ENCODE assay signal across 10 cellular contexts in the genomic region with DNA sequence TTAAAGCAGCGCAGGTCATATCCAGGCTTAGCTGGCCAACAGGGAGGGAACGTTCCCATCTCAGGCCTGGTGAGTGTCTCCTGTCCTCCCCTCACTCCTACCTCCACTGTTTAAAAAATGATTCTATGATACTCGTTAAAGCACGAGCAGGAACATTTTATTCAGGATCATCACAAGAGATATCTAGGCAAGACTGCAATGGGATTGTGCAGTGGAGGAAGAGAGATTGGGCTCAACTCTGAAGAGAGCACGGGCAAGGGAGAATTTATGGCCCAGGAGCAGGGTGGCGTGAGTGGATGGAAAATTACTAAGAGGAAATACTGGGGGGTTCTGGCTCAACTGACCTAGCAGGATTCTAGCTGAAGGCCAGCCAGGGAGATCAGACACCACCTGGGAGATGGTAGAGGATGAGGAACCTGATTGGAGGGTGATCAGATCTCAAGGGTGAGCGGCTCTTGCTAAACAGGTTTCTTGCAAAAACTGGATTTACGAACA. TPM values are rescaled to one million over a fixed set of nuclear protein-coding genes. Genes with fewer than 3 reads are reported as not detected.
DNase-seq lines count a peak whose midpoint lies in the region; ATAC-seq and TF ChIP-seq lines count a peak whose summit lies in the region.
"Had no signal": no experiment of that assay in that cellular context is flagged by ENCODE, and none has a peak within 500 bp of the region (broad histone marks: within the 10 kb centered on the region; RNA-seq: fewer than 3 reads in every experiment).

No MANE protein-coding gene starts in this region.

- H3K4me3 ChIP-seq in Panc1 (ENCODE audit: low read depth in 2 of 2, low read length in 2 of 2) (no peak overlapping the region), mucosa of rectum (ENCODE audit: low read length in 2 of 2) (no peak overlapping the region), thymus (ENCODE audit: low read length) (no peak overlapping the region)
- H3K4me3 ChIP-seq: GM23338 had no signal

- H3K27ac ChIP-seq in Panc1 (ENCODE audit: low read length) (peak overlapping the region; percentile 91), cingulate gyrus (ENCODE audit: low read depth, low read length) (peak overlapping the region; percentile 100), mucosa of rectum (ENCODE audit: low read depth in 2 of 2, low read length in 2 of 2) (peak overlapping the region; percentile 89 to 90), thymus (ENCODE audit: low read depth) (peak overlapping the region; percentile 66)

- CTCF ChIA-PET in Panc1 (lab: Charles Lee), result no interaction called here

- TF ChIP-seq CTCF in Panc1 (IDR thresholded peaks at IDR 0.05), result no peak

- H3K36me3 ChIP-seq in Panc1 (ENCODE audit: control insufficient read depth, insufficient read depth, low read length) (no peaks in the 10 kb centered on the region), mucosa of rectum (ENCODE audit: control insufficient read depth in 2 of 2, insufficient read depth in 2 of 2, low read length in 2 of 2) (no peaks in the 10 kb centered on the region), thymus (ENCODE audit: control insufficient read depth, insufficient read depth) (no peaks in the 10 kb centered on the region)

- no peaks in the 10 kb centered on the region for H3K27me3 ChIP-seq in Panc1 (ENCODE audit: control insufficient read depth, insufficient read depth, low read length)
- H3K27me3 ChIP-seq in mucosa of rectum (ENCODE audit: control insufficient read depth in 2 of 2, insufficient read depth in 2 of 2, low read length in 2 of 2), result no peaks in the 10 kb centered on the region
- no peaks in the 10 kb centered on the region for H3K27me3 ChIP-seq in thymus (ENCODE audit: control insufficient read depth, insufficient read depth)

- DNase-seq in Panc1 (ENCODE audit: low read depth, low spot score) (no peak), anterior cingulate cortex (lab: John Stamatoyannopoulos, UW) (no peak), NAMALWA (ENCODE audit: low spot score) (no peak), superior temporal gyrus (ENCODE audit: extremely low spot score) (no peak)
- DNase-seq in activated CD8-positive, alpha-beta memory T cell treated with anti-CD3 and anti-CD28 coated beads, Interleukin-2, amount 50 U/mL, for 48 hours, result no peak
- DNase-seq: activated CD8-positive, alpha-beta memory T cell treated with anti-CD3 and anti-CD28 coated beads for 24 hours had no signal

- intact Hi-C loops in Panc1 (cut with micrococcal nuclease; ENCODE audit: unreplicated experiment), result no loop called here

- in situ Hi-C loops in Panc1 (cut with HindIII; ENCODE audit: low pct_unique_long_range_greater_than_20kb, low sequenced_read_pairs), result no loop called here

- BruUV-seq in Panc1 (replicated peaks; lab: Mats Ljungman, UMichigan), result no TSS peak

- H3K9me3 ChIP-seq in Panc1 (ENCODE audit: control insufficient read depth, insufficient read depth, low read depth, low read length) (no peaks in the 10 kb centered on the region), mucosa of rectum (ENCODE audit: control insufficient read depth in 2 of 2, low read length in 2 of 2) (no peaks in the 10 kb centered on the region), thymus (ENCODE audit: control insufficient read depth) (no peaks in the 10 kb centered on the region)

- WGBS in thymus, result 85% methylated on average over 8 of the region's 8 CpGs

- POLR2A ChIA-PET in Panc1 (lab: Charles Lee), result no interaction called here

- H3K4me1 ChIP-seq in Panc1 (ENCODE audit: control insufficient read depth, insufficient read depth, low read length), result peaks cover 48% of the 10 kb centered on the region
- peaks cover 38 to 42% of the 10 kb centered on the region in 2 donors for H3K4me1 ChIP-seq in mucosa of rectum (ENCODE audit: control insufficient read depth in 2 of 2, insufficient read depth in 2 of 2, low read length in 2 of 2)
- peaks cover 13% of the 10 kb centered on the region for H3K4me1 ChIP-seq in thymus (ENCODE audit: control insufficient read depth, insufficient read depth, low read length)

- peak overlapping the region in 1 of 2 donors; percentile 45 for H3K9ac ChIP-seq in mucosa of rectum (ENCODE audit: low read depth in 1 of 2, low read length in 2 of 2)

- no peak for ATAC-seq in Panc1
- ATAC-seq: GM23338 had no signal

RNA-seq across cellular contexts. Expression of gene HSPB1, which starts 9.0 kb away (rescaled TPM):
- 422 TPM for total RNA-seq in Panc1 (2021; ENCODE audit: unreplicated experiment)
- 1,072 TPM for polyA plus RNA-seq in Panc1 (2012; ENCODE audit: insufficient read length)
- 1,040 TPM for polyA plus RNA-seq in thymus
